8 cellular contexts compared by ENCODE assay signal in the genomic region with DNA sequence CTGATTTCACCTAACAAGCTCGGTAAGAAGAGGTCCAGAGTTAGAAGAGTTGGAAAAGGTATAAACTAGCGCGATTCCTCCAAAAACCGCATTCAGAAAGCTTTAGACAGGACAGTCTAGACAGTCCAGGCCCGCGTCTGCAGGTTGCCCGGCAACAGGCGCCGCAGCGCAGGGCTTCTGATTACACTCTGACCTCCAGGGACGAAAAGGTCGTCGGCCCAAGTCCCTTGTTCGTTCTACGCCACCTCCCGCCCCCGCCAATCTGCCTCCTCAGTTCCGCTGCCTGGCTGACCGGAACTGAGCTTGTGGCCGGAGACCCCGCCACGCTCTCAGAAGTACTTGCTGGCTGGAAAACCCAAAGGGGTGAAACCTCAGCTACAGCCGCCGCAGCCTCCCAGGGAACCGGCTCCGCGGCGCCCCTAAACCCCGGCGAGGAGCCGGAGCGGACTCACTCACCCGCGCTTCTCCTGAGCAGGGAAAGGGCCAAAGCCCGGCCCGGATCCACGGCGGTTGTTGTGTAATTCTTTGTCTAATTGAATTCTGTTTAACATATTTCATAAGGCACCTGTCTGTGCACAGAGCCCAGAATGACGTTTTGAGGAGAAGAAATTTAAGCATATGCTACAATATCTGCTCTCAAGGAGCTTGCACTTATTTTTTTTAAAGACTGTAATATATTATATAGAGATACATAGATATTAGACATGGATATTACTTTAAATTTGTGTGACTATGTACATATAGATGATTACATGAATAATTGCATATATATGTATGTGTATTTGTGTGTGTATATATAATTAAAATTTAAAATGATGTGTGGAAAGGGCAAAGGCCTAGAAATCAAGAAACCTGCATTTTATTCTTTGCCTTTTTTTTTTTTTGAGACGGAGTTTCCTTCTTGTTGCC. TPM values are rescaled to one million over a fixed set of nuclear protein-coding genes. Genes with fewer than 3 reads are reported as not detected.
DNase-seq lines count a peak whose midpoint lies in the region; ATAC-seq and TF ChIP-seq lines count a peak whose summit lies in the region.

A gene (minus strand): TSS at position 407 of the 909 bp plus-strand sequence. CDS start 3,826 bp downstream, outside the sequence.

- H3K4me1 ChIP-seq in BLaER1 (peaks cover 5% of the 10 kb centered on the region; the same call in 1 of the 2 replicates), duodenal mucosa (ENCODE audit: control insufficient read depth in 1 of 2, insufficient read depth in 2 of 2, low read length in 2 of 2) (peaks cover 5 to 9% of the 10 kb centered on the region in 2 donors)

- DNase-seq in GM19238 (ENCODE audit: insufficient read length, low spot score): peak; percentile 56
- peak; percentile 74 for DNase-seq in NCI-H460 (ENCODE audit: extremely low read depth, low read depth)
- peak; percentile 63 for DNase-seq in activated CD4-positive, alpha-beta T cell treated with anti-CD3 and anti-CD28 coated beads, Interleukin-2, amount 50 U/mL, for 1 hour
- peak; percentile 71 to 96 for DNase-seq in lower leg skin (ENCODE audit: low spot score in 2 of 2)
- DNase-seq in stimulated activated CD4-positive, alpha-beta T cell treated with anti-CD3 and anti-CD28 coated beads, Interleukin-4, amount 100 ng/mL, for 4 hours: peak; percentile 32 to 63

- H4K20me1 ChIP-seq in BLaER1: no peaks in the 10 kb centered on the region

- H3K27me3 ChIP-seq in BLaER1: no peaks in the 10 kb centered on the region
- H3K27me3 ChIP-seq in duodenal mucosa (ENCODE audit: control insufficient read depth in 1 of 2, insufficient read depth in 2 of 2, low read length in 2 of 2): peaks cover 0 to 3% of the 10 kb centered on the region in 2 donors

- no peak for TF ChIP-seq CTCF in lower leg skin (IDR thresholded peaks at IDR 0.05)

- H3K36me3 ChIP-seq in BLaER1: no peaks in the 10 kb centered on the region
- H3K36me3 ChIP-seq in duodenal mucosa (ENCODE audit: control insufficient read depth in 1 of 2, insufficient read depth in 2 of 2, low read length in 2 of 2): no peaks in the 10 kb centered on the region

- intact Hi-C loops in lower leg skin (cut with DNase I; ENCODE audit: low total_unique reads): no loop called here

- no peak within 1 kb of the TSS for H3K27ac ChIP-seq in BLaER1
- H3K27ac ChIP-seq in duodenal mucosa (ENCODE audit: low read depth, low read length): no peak within 1 kb of the TSS

- no peak for TF ChIP-seq POLR2A in lower leg skin (IDR thresholded peaks at IDR 0.05)

- H3K9ac ChIP-seq in BLaER1 (peak within 1 kb of the TSS; percentile 71), duodenal mucosa (ENCODE audit: low read depth in 1 of 2, low read length in 2 of 2) (peak within 1 kb of the TSS; percentile 45 to 51)

- H3K4me3 ChIP-seq in BLaER1 (peak within 1 kb of the TSS; percentile 69), duodenal mucosa (ENCODE audit: low read depth in 1 of 2, low read length in 2 of 2) (peak within 1 kb of the TSS; percentile 88 to 90), lower leg skin (ENCODE audit: low read depth, poor library complexity, severe bottlenecking) (peak within 1 kb of the TSS; percentile 43)

- WGBS in lower leg skin, 2 donors: 2% methylated on average over 37 to 40 of the region's 40 CpGs

- H3K4me2 ChIP-seq in BLaER1: peak within 1 kb of the TSS; percentile 85

- H3K9me3 ChIP-seq in BLaER1 (no peaks in the 10 kb centered on the region; the same call in 1 of the 2 replicates), duodenal mucosa (ENCODE audit: control insufficient read depth in 1 of 2, low read length in 2 of 2) (no peaks in the 10 kb centered on the region)

- peak; percentile 73 for ATAC-seq in HG03378 (IDR thresholded peaks at IDR 0.05; ENCODE audit: unreplicated experiment)

RNA-seq across cellular contexts. Expression of the gene that starts here (rescaled TPM):
- 12.4 and 15.7 TPM in 2 replicates for total RNA-seq in NCI-H460 (2014; rRNA removed; shearing (Covaris generic))
- polyA plus RNA-seq in NCI-H460 (2014; cell fraction: nucleus; rRNA removed): 15.2 and 29.3 TPM in 2 replicates
- 1 to 10 TPM; 1.4 to 7.4 (median 5.1) TPM for total RNA-seq in lower leg skin
